Comparison of ENCODE assay signal across 9 cellular contexts in the genomic region with DNA sequence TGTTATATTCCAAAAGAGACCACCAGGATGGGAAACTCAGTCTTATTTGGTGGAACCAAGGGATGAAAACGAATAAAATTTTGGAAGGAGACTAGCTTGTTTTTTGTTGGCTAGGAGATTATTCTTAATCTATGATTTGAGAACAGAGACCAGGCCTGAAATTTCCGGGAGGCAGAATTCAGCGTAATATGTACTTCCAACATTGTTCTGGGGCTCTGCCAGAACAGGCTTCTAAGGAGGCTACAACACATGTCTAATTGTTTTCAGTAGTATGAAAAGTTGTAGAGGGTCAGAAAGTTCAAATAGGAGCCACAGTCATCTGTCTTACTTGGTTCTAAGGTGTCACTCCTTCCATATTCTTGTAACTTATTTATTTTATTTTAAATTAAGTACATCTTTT. TPM values are rescaled to one million over a fixed set of nuclear protein-coding genes. Genes with fewer than 3 reads are reported as not detected.
DNase-seq lines count a peak whose midpoint lies in the region; ATAC-seq and FAIRE-seq lines count a peak whose summit lies in the region.
"Had no signal": no experiment of that assay in that cellular context is flagged by ENCODE, and none has a peak within 500 bp of the region (broad histone marks: within the 10 kb centered on the region; RNA-seq: fewer than 3 reads in every experiment).

No MANE protein-coding gene starts in this region.

- H3K9me3 ChIP-seq in BLaER1: no peaks in the 10 kb centered on the region
- H3K9me3 ChIP-seq in muscle layer of duodenum (ENCODE audit: control insufficient read depth in 1 of 2, low read length in 2 of 2): no peaks in the 10 kb centered on the region

- H3K9me3 Mint-ChIP-seq in central memory CD8-positive, alpha-beta T cell: no peaks in the 10 kb centered on the region

- H3K27ac ChIP-seq in BLaER1 (peak overlapping the region; percentile 91; the same call in 1 of the 2 replicates), muscle layer of duodenum (ENCODE audit: low read length) (peak overlapping the region; percentile 93)

- DNase-seq in Jurkat, Clone E6-1 (ENCODE audit: low read depth, low spot score): no peak
- DNase-seq in central memory CD8-positive, alpha-beta T cell (ENCODE audit: low spot score in 2 of 2): no peak
- no peak for DNase-seq in middle frontal gyrus (ENCODE audit: extremely low spot score, low spot score)
- DNase-seq in NCI-H82 (lab: John Stamatoyannopoulos, UW): no peak
- DNase-seq in activated CD8-positive, alpha-beta memory T cell treated with anti-CD3 and anti-CD28 coated beads, Interleukin-2, amount 50 U/mL, for 48 hours: no peak
- no peak for DNase-seq in GM19239 (ENCODE audit: insufficient read length, low spot score)
- DNase-seq: NCI-H187 treated with DMSO at 0.1 percent for 48 hours had no signal

- H3K36me3 ChIP-seq in BLaER1 (peaks cover 55% of the 10 kb centered on the region), muscle layer of duodenum (ENCODE audit: control insufficient read depth in 1 of 2, insufficient read depth in 2 of 2, low read length in 2 of 2) (peaks cover 28 to 36% of the 10 kb centered on the region in 2 donors)

- H3K27me3 ChIP-seq in BLaER1 (no peaks in the 10 kb centered on the region), muscle layer of duodenum (ENCODE audit: low read depth, low read length) (no peaks in the 10 kb centered on the region)

- H3K27ac Mint-ChIP-seq in central memory CD8-positive, alpha-beta T cell (ENCODE audit: low read depth): peak overlapping the region; percentile 99

- H3K4me3 Mint-ChIP-seq in central memory CD8-positive, alpha-beta T cell: peak overlapping the region; percentile 99

- H3K36me3 Mint-ChIP-seq in central memory CD8-positive, alpha-beta T cell (ENCODE audit: insufficient read depth): peaks cover 46% of the 10 kb centered on the region

- peak overlapping the region; percentile 78 for H3K4me3 ChIP-seq in BLaER1
- H3K4me3 ChIP-seq in Jurkat, Clone E6-1 (ENCODE audit: low read length): peak overlapping the region; percentile 98
- peak overlapping the region; percentile 82 to 90 for H3K4me3 ChIP-seq in muscle layer of duodenum (ENCODE audit: low read depth in 1 of 2, low read length in 2 of 2)

- H3K27me3 Mint-ChIP-seq in central memory CD8-positive, alpha-beta T cell: no peaks in the 10 kb centered on the region

- ATAC-seq in central memory CD8-positive, alpha-beta T cell (replicated peaks; ENCODE audit: extremely low read depth, poor library complexity, severe bottlenecking): no peak

- H3K4me1 Mint-ChIP-seq in central memory CD8-positive, alpha-beta T cell: peaks cover 45% of the 10 kb centered on the region

- H4K20me1 ChIP-seq in BLaER1: peaks cover 56% of the 10 kb centered on the region

- H3K9ac ChIP-seq in BLaER1: peak overlapping the region; percentile 88

- FAIRE-seq in GM19239 (lab: Jason Lieb, UNC): no peak

- H3K4me1 ChIP-seq in BLaER1 (peaks cover 39% of the 10 kb centered on the region), muscle layer of duodenum (ENCODE audit: control insufficient read depth in 1 of 2, insufficient read depth in 2 of 2, low read length in 2 of 2) (peaks cover 0 to 25% of the 10 kb centered on the region in 2 donors)

- peak overlapping the region; percentile 87 for H3K4me2 ChIP-seq in BLaER1

RNA-seq across cellular contexts. Expression of a gene that starts 1.7 kb away (rescaled TPM):
- polyA plus RNA-seq in Jurkat, Clone E6-1 (2012; ENCODE audit: insufficient read depth, insufficient read length): 50.4 TPM

RNA-seq across cellular contexts. Expression of a gene that starts 30.9 kb away (rescaled TPM):
- polyA plus RNA-seq in Jurkat, Clone E6-1 (2012; ENCODE audit: insufficient read depth, insufficient read length): 13.1 TPM

RNA-seq across cellular contexts. Expression of a gene that starts 56.5 kb away (rescaled TPM):
- 58.6 TPM for polyA plus RNA-seq in Jurkat, Clone E6-1 (2012; ENCODE audit: insufficient read depth, insufficient read length)
